ENCODE assay signal across 1 cellular context in the genomic region with DNA sequence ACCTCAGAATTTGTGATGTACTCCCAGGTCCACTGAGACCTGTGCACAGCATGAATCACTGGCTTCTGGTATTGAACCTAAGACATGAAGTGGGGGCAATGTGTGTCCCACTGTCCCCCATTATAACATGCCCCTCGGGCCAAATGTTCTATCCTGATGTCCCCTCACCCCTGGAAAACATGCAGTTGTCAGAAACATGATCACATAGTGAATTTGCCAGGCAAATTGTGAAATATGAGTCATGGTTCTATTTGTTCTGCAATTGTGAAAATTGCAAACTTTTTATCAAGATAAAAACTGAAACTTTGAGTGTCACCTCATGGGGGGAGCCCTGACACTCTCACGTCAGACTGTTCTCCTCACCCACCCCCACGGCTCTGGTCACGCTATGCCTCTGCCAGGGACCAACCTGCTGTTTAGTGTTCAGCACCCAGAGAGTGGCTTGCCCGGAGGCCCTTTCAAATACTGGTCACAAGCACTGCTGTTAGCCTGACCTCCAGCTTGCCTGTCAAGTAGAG.
TF ChIP-seq lines count a peak whose summit lies in the region.

No MANE protein-coding gene starts in this region.

TF ChIP-seq in HEK293, 187 proteins besides CTCF, POLR2A, EP300 and RAD21 (continued from another document):
- TF ChIP-seq, protein P1, sequence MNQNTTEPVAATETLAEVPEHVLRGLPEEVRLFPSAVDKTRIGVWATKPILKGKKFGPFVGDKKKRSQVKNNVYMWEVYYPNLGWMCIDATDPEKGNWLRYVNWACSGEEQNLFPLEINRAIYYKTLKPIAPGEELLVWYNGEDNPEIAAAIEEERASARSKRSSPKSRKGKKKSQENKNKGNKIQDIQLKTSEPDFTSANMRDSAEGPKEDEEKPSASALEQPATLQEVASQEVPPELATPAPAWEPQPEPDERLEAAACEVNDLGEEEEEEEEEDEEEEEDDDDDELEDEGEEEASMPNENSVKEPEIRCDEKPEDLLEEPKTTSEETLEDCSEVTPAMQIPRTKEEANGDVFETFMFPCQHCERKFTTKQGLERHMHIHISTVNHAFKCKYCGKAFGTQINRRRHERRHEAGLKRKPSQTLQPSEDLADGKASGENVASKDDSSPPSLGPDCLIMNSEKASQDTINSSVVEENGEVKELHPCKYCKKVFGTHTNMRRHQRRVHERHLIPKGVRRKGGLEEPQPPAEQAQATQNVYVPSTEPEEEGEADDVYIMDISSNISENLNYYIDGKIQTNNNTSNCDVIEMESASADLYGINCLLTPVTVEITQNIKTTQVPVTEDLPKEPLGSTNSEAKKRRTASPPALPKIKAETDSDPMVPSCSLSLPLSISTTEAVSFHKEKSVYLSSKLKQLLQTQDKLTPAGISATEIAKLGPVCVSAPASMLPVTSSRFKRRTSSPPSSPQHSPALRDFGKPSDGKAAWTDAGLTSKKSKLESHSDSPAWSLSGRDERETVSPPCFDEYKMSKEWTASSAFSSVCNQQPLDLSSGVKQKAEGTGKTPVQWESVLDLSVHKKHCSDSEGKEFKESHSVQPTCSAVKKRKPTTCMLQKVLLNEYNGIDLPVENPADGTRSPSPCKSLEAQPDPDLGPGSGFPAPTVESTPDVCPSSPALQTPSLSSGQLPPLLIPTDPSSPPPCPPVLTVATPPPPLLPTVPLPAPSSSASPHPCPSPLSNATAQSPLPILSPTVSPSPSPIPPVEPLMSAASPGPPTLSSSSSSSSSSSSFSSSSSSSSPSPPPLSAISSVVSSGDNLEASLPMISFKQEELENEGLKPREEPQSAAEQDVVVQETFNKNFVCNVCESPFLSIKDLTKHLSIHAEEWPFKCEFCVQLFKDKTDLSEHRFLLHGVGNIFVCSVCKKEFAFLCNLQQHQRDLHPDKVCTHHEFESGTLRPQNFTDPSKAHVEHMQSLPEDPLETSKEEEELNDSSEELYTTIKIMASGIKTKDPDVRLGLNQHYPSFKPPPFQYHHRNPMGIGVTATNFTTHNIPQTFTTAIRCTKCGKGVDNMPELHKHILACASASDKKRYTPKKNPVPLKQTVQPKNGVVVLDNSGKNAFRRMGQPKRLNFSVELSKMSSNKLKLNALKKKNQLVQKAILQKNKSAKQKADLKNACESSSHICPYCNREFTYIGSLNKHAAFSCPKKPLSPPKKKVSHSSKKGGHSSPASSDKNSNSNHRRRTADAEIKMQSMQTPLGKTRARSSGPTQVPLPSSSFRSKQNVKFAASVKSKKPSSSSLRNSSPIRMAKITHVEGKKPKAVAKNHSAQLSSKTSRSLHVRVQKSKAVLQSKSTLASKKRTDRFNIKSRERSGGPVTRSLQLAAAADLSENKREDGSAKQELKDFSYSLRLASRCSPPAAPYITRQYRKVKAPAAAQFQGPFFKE (tag by site-specific recombination; IDR thresholded peaks at IDR 0.05; ENCODE audit: borderline replicate concordance): no peak
- TF ChIP-seq, protein P2, sequence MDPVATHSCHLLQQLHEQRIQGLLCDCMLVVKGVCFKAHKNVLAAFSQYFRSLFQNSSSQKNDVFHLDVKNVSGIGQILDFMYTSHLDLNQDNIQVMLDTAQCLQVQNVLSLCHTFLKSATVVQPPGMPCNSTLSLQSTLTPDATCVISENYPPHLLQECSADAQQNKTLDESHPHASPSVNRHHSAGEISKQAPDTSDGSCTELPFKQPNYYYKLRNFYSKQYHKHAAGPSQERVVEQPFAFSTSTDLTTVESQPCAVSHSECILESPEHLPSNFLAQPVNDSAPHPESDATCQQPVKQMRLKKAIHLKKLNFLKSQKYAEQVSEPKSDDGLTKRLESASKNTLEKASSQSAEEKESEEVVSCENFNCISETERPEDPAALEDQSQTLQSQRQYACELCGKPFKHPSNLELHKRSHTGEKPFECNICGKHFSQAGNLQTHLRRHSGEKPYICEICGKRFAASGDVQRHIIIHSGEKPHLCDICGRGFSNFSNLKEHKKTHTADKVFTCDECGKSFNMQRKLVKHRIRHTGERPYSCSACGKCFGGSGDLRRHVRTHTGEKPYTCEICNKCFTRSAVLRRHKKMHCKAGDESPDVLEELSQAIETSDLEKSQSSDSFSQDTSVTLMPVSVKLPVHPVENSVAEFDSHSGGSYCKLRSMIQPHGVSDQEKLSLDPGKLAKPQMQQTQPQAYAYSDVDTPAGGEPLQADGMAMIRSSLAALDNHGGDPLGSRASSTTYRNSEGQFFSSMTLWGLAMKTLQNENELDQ (tag by site-specific recombination; IDR thresholded peaks at IDR 0.05; ENCODE audit: low read depth): no peak
- TF ChIP-seq ZFP41 (tag by site-specific recombination; IDR thresholded peaks at IDR 0.05; ENCODE audit: borderline replicate concordance) (no peak), ZFP3 (tag by site-specific recombination; IDR thresholded peaks at IDR 0.05; ENCODE audit: low read depth) (no peak), ZNF324 (tag by site-specific recombination; IDR thresholded peaks at IDR 0.05) (no peak), YY2 (tag by site-specific recombination; IDR thresholded peaks at IDR 0.05) (no peak), ZBTB48 (tag by site-specific recombination; IDR thresholded peaks at IDR 0.05) (peak; percentile 74), ZBTB26 (tag by site-specific recombination; optimal IDR thresholded peaks at IDR 0.05) (no peak), ZNF513 (tag by site-specific recombination; IDR thresholded peaks at IDR 0.05) (no peak), ZNF239 (tag by site-specific recombination; IDR thresholded peaks at IDR 0.05) (no peak), ZNF248 (tag by site-specific recombination; IDR thresholded peaks at IDR 0.05) (no peak), ZNF624 (tag by site-specific recombination; IDR thresholded peaks at IDR 0.05) (no peak), ZNF121 (tag by site-specific recombination; IDR thresholded peaks at IDR 0.05) (no peak), ZNF677 (tag by site-specific recombination; IDR thresholded peaks at IDR 0.05) (no peak), ZNF416 (tag by site-specific recombination; IDR thresholded peaks at IDR 0.05) (no peak), PRDM10 (tag by site-specific recombination; IDR thresholded peaks at IDR 0.05) (peak; percentile 54), ZNF610 (tag by site-specific recombination; IDR thresholded peaks at IDR 0.05; ENCODE audit: borderline replicate concordance) (no peak), PRDM6 (tag by site-specific recombination; IDR thresholded peaks at IDR 0.05) (peak; percentile 46; the same call in 1 of the 2 replicates), SETDB1 (IDR thresholded peaks at IDR 0.05; ENCODE audit: insufficient read length, low read length) (no peak), ZNF777 (tag by site-specific recombination; IDR thresholded peaks at IDR 0.05; ENCODE audit: borderline replicate concordance) (no peak), ZNF350 (tag by site-specific recombination; IDR thresholded peaks at IDR 0.05) (no peak), SCRT1 (tag by site-specific recombination; IDR thresholded peaks at IDR 0.05; ENCODE audit: borderline replicate concordance) (no peak)
- TF ChIP-seq, protein P3, sequence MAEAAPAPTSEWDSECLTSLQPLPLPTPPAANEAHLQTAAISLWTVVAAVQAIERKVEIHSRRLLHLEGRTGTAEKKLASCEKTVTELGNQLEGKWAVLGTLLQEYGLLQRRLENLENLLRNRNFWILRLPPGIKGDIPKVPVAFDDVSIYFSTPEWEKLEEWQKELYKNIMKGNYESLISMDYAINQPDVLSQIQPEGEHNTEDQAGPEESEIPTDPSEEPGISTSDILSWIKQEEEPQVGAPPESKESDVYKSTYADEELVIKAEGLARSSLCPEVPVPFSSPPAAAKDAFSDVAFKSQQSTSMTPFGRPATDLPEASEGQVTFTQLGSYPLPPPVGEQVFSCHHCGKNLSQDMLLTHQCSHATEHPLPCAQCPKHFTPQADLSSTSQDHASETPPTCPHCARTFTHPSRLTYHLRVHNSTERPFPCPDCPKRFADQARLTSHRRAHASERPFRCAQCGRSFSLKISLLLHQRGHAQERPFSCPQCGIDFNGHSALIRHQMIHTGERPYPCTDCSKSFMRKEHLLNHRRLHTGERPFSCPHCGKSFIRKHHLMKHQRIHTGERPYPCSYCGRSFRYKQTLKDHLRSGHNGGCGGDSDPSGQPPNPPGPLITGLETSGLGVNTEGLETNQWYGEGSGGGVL (tag by site-specific recombination; IDR thresholded peaks at IDR 0.05): peak; percentile 42
- TF ChIP-seq, protein P4, sequence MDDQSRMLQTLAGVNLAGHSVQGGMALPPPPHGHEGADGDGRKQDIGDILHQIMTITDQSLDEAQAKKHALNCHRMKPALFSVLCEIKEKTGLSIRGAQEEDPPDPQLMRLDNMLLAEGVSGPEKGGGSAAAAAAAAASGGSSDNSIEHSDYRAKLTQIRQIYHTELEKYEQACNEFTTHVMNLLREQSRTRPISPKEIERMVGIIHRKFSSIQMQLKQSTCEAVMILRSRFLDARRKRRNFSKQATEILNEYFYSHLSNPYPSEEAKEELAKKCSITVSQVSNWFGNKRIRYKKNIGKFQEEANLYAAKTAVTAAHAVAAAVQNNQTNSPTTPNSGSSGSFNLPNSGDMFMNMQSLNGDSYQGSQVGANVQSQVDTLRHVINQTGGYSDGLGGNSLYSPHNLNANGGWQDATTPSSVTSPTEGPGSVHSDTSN (CRISPR knock-in tag; IDR thresholded peaks at IDR 0.05): no peak
